Comparison of ENCODE assay signal across 8 cellular contexts in the genomic region with DNA sequence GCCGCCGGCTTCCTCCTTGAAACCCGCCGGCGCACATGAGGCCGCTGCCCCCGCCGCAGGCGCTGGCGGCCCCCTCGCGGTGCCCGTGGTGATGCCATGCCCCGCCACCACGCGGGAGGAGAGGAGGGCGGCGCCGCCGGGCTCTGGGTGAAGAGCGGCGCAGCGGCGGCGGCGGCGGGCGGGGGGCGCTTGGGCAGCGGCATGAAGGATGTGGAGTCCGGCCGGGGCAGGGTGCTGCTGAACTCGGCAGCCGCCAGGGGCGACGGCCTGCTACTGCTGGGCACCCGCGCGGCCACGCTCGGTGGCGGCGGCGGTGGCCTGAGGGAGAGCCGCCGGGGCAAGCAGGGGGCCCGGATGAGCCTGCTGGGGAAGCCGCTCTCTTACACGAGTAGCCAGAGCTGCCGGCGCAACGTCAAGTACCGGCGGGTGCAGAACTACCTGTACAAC. TPM values are rescaled to one million over a fixed set of nuclear protein-coding genes. Genes with fewer than 3 reads are reported as not detected.
DNase-seq lines count a peak whose midpoint lies in the region; ATAC-seq and TF ChIP-seq lines count a peak whose summit lies in the region.

No MANE protein-coding gene starts in this region.

- no peaks in the 10 kb centered on the region for H3K36me3 Mint-ChIP-seq in naive thymus-derived CD8-positive, alpha-beta T cell

- TF ChIP-seq POLR2A in testis (IDR thresholded peaks at IDR 0.05) = no peak

- no peaks in the 10 kb centered on the region for H3K36me3 ChIP-seq in testis (ENCODE audit: low read depth, missing control alignments)

- intact Hi-C loops in testis (cut with DNase I; ENCODE audit: low total_unique reads) = no loop called here

- peak overlapping the region; percentile 68 for H3K4me3 ChIP-seq in epithelial cell of esophagus (ENCODE audit: low read length)
- peak overlapping the region; percentile 39 to 58 for H3K4me3 ChIP-seq in testis

- 0% methylated on average over 23 of the region's 54 CpGs; no CpG with 5 or more reads in 1 of the 2 donors for WGBS in testis, 2 donors

- DNase-seq in NCI-H524 (lab: John Stamatoyannopoulos, UW) (peak; percentile 76 to 84), NCI-H524 treated with DMSO at 0.1 percent for 48 hours (lab: John Stamatoyannopoulos, UW) (no peak), NCI-H345 treated with DMSO at 0.1 percent for 48 hours (lab: John Stamatoyannopoulos, UW; ENCODE audit: unreplicated experiment) (peak; percentile 59), epithelial cell of esophagus (ENCODE audit: low read depth) (peak; percentile 39), testis (peak; percentile 32)
- DNase-seq in activated CD8-positive, alpha-beta memory T cell treated with anti-CD3 and anti-CD28 coated beads for 4 hours (ENCODE audit: low read depth in 2 of 2) = peak; percentile 38 to 45
- peak; percentile 59 to 82 (median 66) for DNase-seq in naive thymus-derived CD8-positive, alpha-beta T cell

- POLR2A ChIA-PET in naive thymus-derived CD8-positive, alpha-beta T cell (lab: Charles Lee) = interaction anchor here (1.0 kb wide), 1 partner anchor 47 kb away, joined by 3 read pairs; no protein-coding TSS in a partner anchor

- H3K27ac Mint-ChIP-seq in naive thymus-derived CD8-positive, alpha-beta T cell = peak overlapping the region in 2 of 10 donors; percentile 67 to 88

- no peaks in the 10 kb centered on the region for H3K9me3 Mint-ChIP-seq in naive thymus-derived CD8-positive, alpha-beta T cell

- H3K9me3 ChIP-seq in testis = no peaks in the 10 kb centered on the region

- H3K4me1 Mint-ChIP-seq in naive thymus-derived CD8-positive, alpha-beta T cell = peaks cover 32 to 69% (median 59%) of the 10 kb centered on the region in 4 donors

- H3K27me3 ChIP-seq in testis = no peaks in the 10 kb centered on the region

- H3K27ac ChIP-seq in testis = no peak overlapping the region

- TF ChIP-seq CTCF in epithelial cell of esophagus (IDR thresholded peaks at IDR 0.05; ENCODE audit: insufficient read depth, low read depth, low read length, missing control alignments) (no peak), testis (IDR thresholded peaks at IDR 0.05) (no peak)

- H3K4me1 ChIP-seq in testis = peaks cover 15% of the 10 kb centered on the region

- H3K4me3 Mint-ChIP-seq in naive thymus-derived CD8-positive, alpha-beta T cell = peak overlapping the region; percentile 91 to 100 (median 98)

- ATAC-seq in HG02884 (IDR thresholded peaks at IDR 0.05; ENCODE audit: unreplicated experiment) = peak; percentile 4
- peak; percentile 54 to 66 for ATAC-seq in naive thymus-derived CD8-positive, alpha-beta T cell

- no peaks in the 10 kb centered on the region for H3K27me3 Mint-ChIP-seq in naive thymus-derived CD8-positive, alpha-beta T cell

RNA-seq across cellular contexts. Expression of gene KCNQ5, which starts 0.3 kb away (rescaled TPM):
- total RNA-seq in naive thymus-derived CD8-positive, alpha-beta T cell = 10 to 100 TPM in 1 of 2 experiments, 1 to 10 TPM in 1; 9.4 to 10.7 TPM
- polyA plus RNA-seq in naive thymus-derived CD8-positive, alpha-beta T cell = 1 to 10 TPM; 2.3 to 4.8 (median 3.5) TPM
- 1 to 10 TPM in 1 of 2 donors, under 1 TPM in 1; 0.43 to 1.1 TPM for total RNA-seq in testis
- polyA plus RNA-seq in testis (ENCODE audit: insufficient read depth, low read depth, low replicate concordance) = 0.73 TPM

Comparison
In these comparisons a context has a peak if more than half of its experiments do, and no peak if none do; other contexts are left out.
1. RNA of gene KCNQ5, which starts 0.3 kb away (total RNA-seq): 9.4 to 10.7 TPM in naive thymus-derived CD8-positive, alpha-beta T cell; 0.43 to 1.1 TPM in testis; every median in the first group is over 4 times any median in the second.